In genomic region chr19:48333467-48334384, GRCh38 we compare ENCODE assay signal across 8 cellular contexts. TPM values are rescaled to one million over a fixed set of nuclear protein-coding genes. Genes with fewer than 3 reads are reported as not detected.
DNase-seq lines count a peak whose midpoint lies in the region; ATAC-seq and TF ChIP-seq lines count a peak whose summit lies in the region.

No MANE protein-coding gene starts in this region.

- H3K4me3 ChIP-seq in BLaER1 treated with 17β-estradiol and CSF1 and Interleukin-3, amounts not matched to agents 10 nM and 100 nM, result peak overlapping the region; percentile 53 to 74 (median 64)
- no peak overlapping the region for H3K4me3 ChIP-seq in endocrine pancreas (ENCODE audit: control insufficient read depth, insufficient read depth, low read length)

- ATAC-seq in GM19324 (IDR thresholded peaks at IDR 0.05; ENCODE audit: low FRiP score, unreplicated experiment) (peak; percentile 48), HG03565 (IDR thresholded peaks at IDR 0.05; ENCODE audit: unreplicated experiment) (peak; percentile 52)

- peak overlapping the region; percentile 97 for H3K27ac Mint-ChIP-seq in mesothelial cell of epicardium

- peak; percentile 72 for DNase-seq in NCI-H82 treated with DMSO at 0.1 percent for 48 hours (lab: John Stamatoyannopoulos, UW; ENCODE audit: unreplicated experiment)
- DNase-seq in activated CD8-positive, alpha-beta memory T cell treated with anti-CD3 and anti-CD28 coated beads for 48 hours (ENCODE audit: low read depth in 2 of 3, low spot score in 2 of 3), result peak; percentile 77 to 79 (median 78)
- DNase-seq in mesothelial cell of epicardium (ENCODE audit: low spot score in 2 of 2, unreplicated experiment in 2 of 2), result peak; percentile 76 to 84
- DNase-seq in stimulated activated CD8-positive, alpha-beta memory T cell treated with anti-CD3 and anti-CD28 coated beads, Interleukin-15, amount 100 ng/mL, for 24 hours (ENCODE audit: low read depth), result peak; percentile 74

- peaks cover 0 to 40% (median 5%) of the 10 kb centered on the region in 11 experiments; a peak in 9 of 22 replicates for H4K20me1 ChIP-seq in BLaER1 treated with 17β-estradiol and CSF1 and Interleukin-3, amounts not matched to agents 10 nM and 100 nM

- H3K9me3 ChIP-seq in BLaER1 treated with 17β-estradiol and CSF1 and Interleukin-3, amounts not matched to agents 10 nM and 100 nM (replicated peaks in 1 of 11), result peaks cover 0 to 2% (median under 1%) of the 10 kb centered on the region in 11 experiments; a peak in 7 of 22 replicates
- no peaks in the 10 kb centered on the region for H3K9me3 ChIP-seq in endocrine pancreas (ENCODE audit: control insufficient read depth, low read length)

- peaks cover 0 to 29% (median 9%) of the 10 kb centered on the region in 11 experiments; a peak in 13 of 22 replicates for H3K36me3 ChIP-seq in BLaER1 treated with 17β-estradiol and CSF1 and Interleukin-3, amounts not matched to agents 10 nM and 100 nM
- no peaks in the 10 kb centered on the region for H3K36me3 ChIP-seq in endocrine pancreas (ENCODE audit: control insufficient read depth, insufficient read depth, low read length)

- H3K9me3 Mint-ChIP-seq in mesothelial cell of epicardium, result no peaks in the 10 kb centered on the region

- H3K4me1 ChIP-seq in BLaER1 treated with 17β-estradiol and CSF1 and Interleukin-3, amounts not matched to agents 10 nM and 100 nM, result peaks cover 42 to 57% (median 52%) of the 10 kb centered on the region in 10 experiments
- H3K4me1 ChIP-seq in endocrine pancreas (ENCODE audit: control insufficient read depth, insufficient read depth, low read length), result no peaks in the 10 kb centered on the region

- H3K27ac ChIP-seq in BLaER1 treated with 17β-estradiol and CSF1 and Interleukin-3, amounts not matched to agents 10 nM and 100 nM, result peak overlapping the region; percentile 65 to 88 (median 83)

- H3K4me2 ChIP-seq in BLaER1 treated with 17β-estradiol and CSF1 and Interleukin-3, amounts not matched to agents 10 nM and 100 nM, result peak overlapping the region; percentile 94 to 100 (median 99)

- H3K4me1 Mint-ChIP-seq in mesothelial cell of epicardium, result peaks cover 35% of the 10 kb centered on the region

- no peaks in the 10 kb centered on the region for H3K27me3 ChIP-seq in BLaER1 treated with 17β-estradiol and CSF1 and Interleukin-3, amounts not matched to agents 10 nM and 100 nM
- H3K27me3 ChIP-seq in endocrine pancreas (ENCODE audit: control insufficient read depth, insufficient read depth, low read length), result no peaks in the 10 kb centered on the region

- H3K9ac ChIP-seq in BLaER1 treated with 17β-estradiol and CSF1 and Interleukin-3, amounts not matched to agents 10 nM and 100 nM, result peak overlapping the region; percentile 76 to 86 (median 81)
- H3K9ac ChIP-seq in endocrine pancreas (ENCODE audit: control insufficient read depth, insufficient read depth, low read length), result peak overlapping the region; percentile 15

- peak overlapping the region; percentile 74 for H3K4me3 Mint-ChIP-seq in mesothelial cell of epicardium

- no peaks in the 10 kb centered on the region for H3K27me3 Mint-ChIP-seq in mesothelial cell of epicardium (ENCODE audit: low read depth)

- peaks cover 3% of the 10 kb centered on the region for H3K36me3 Mint-ChIP-seq in mesothelial cell of epicardium

- peak; percentile 68 for TF ChIP-seq CTCF in mesothelial cell of epicardium (IDR thresholded peaks at IDR 0.05; ENCODE audit: unreplicated experiment)

RNA-seq across cellular contexts. Expression of gene EMP3, which starts 8.4 kb away (rescaled TPM):
- total RNA-seq in mesothelial cell of epicardium, result 50.2 to 57.3 TPM (median 52.5 TPM) in 3 replicates

RNA-seq across cellular contexts. Expression of gene TMEM143, which starts 30.0 kb away (rescaled TPM):
- 8.2 to 11.7 TPM (median 8.6 TPM) in 3 replicates for total RNA-seq in mesothelial cell of epicardium

RNA-seq across cellular contexts. Expression of gene SYNGR4, which starts 30.4 kb away (rescaled TPM):
- not detected in 3 replicates for total RNA-seq in mesothelial cell of epicardium

RNA-seq across cellular contexts. Expression of gene KDELR1, which starts 57.6 kb away (rescaled TPM):
- 255 to 262 TPM (median 260 TPM) in 3 replicates for total RNA-seq in mesothelial cell of epicardium

RNA-seq across cellular contexts. Expression of gene GRIN2D, which starts 59.7 kb away (rescaled TPM):
- 14.5 to 15.8 TPM (median 15.7 TPM) in 3 replicates for total RNA-seq in mesothelial cell of epicardium
